12 cellular contexts compared by ENCODE assay signal in the genomic region with DNA sequence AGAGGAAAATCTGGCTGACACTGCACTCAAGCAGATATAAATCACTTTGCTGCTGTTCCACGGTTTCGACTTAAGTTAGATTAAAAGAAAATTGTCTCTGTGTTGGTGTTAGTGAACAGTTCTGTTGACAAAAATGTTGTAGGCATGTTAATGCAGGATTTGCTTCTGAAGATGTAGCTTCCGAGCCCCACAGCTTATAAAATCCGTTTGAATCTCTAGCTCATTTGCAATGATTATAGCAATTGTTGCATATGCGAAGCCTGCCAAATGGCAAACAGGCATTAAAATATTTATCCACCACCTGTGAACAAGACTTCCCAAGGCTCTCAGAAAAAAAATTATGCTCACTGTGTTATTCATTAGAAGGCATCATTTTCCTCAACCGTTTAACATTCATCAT. TPM values are rescaled to one million over a fixed set of nuclear protein-coding genes. Genes with fewer than 3 reads are reported as not detected.
DNase-seq lines count a peak whose midpoint lies in the region; ATAC-seq and TF ChIP-seq lines count a peak whose summit lies in the region.
"Had no signal": no experiment of that assay in that cellular context is flagged by ENCODE, and none has a peak within 500 bp of the region (broad histone marks: within the 10 kb centered on the region; RNA-seq: fewer than 3 reads in every experiment).

No MANE protein-coding gene starts in this region.

- H3K27ac ChIP-seq in WERI-Rb-1 = no peak overlapping the region
- no peak overlapping the region for H3K27ac ChIP-seq in neural progenitor cell
- no peak overlapping the region for H3K27ac ChIP-seq in CD8-positive, alpha-beta memory T cell (ENCODE audit: low read depth, low read length)
- H3K27ac ChIP-seq: 22Rv1, BLaER1 had no signal

- H3K4me1 ChIP-seq in neural progenitor cell = peaks cover 13% of the 10 kb centered on the region
- no peaks in the 10 kb centered on the region for H3K4me1 ChIP-seq in CD8-positive, alpha-beta memory T cell (ENCODE audit: insufficient read depth, low read length)
- H3K4me1 ChIP-seq: BLaER1, Caco-2 had no signal

- ATAC-seq in T-cell (replicated peaks in 1 of 4) = no peak

- H3K4me3 Mint-ChIP-seq in neural progenitor cell = no peak overlapping the region
- no peak overlapping the region for H3K4me3 Mint-ChIP-seq in T-cell
- H3K4me3 Mint-ChIP-seq in CD8-positive, alpha-beta memory T cell = no peak overlapping the region
- H3K4me3 Mint-ChIP-seq: CD4-positive, CD25-positive, alpha-beta regulatory T cell had no signal

- no peaks in the 10 kb centered on the region for H3F3A ChIP-seq in neural progenitor cell (ENCODE audit: low read depth)

- peak overlapping the region; percentile 50 for H3K4me2 ChIP-seq in neural progenitor cell
- H3K4me2 ChIP-seq: BLaER1 had no signal

- H3K9me3 ChIP-seq in WERI-Rb-1 (ENCODE audit: severe bottlenecking) (no peaks in the 10 kb centered on the region), neural progenitor cell (ENCODE audit: low read depth) (no peaks in the 10 kb centered on the region)
- no peaks in the 10 kb centered on the region for H3K9me3 ChIP-seq in CD8-positive, alpha-beta memory T cell (ENCODE audit: low read length)
- H3K9me3 ChIP-seq: HAP-1 had no signal

- H3K4me3 ChIP-seq in WERI-Rb-1 (ENCODE audit: low read depth, low read length) = peak overlapping the region; percentile 35
- H3K4me3 ChIP-seq in neural progenitor cell = no peak overlapping the region
- no peak overlapping the region for H3K4me3 ChIP-seq in CD8-positive, alpha-beta memory T cell (ENCODE audit: low read length)
- H3K4me3 ChIP-seq: BLaER1, HAP-1 had no signal

- TF ChIP-seq CTCF in WERI-Rb-1 (IDR thresholded peaks at IDR 0.05; ENCODE audit: low read depth, low read length) (no peak), neural progenitor cell (IDR thresholded peaks at IDR 0.05) (no peak)

- no peak overlapping the region for H3K9ac ChIP-seq in neural progenitor cell
- H3K9ac ChIP-seq: BLaER1 had no signal

- H3K9me3 Mint-ChIP-seq in neural progenitor cell = peaks cover 10% of the 10 kb centered on the region
- no peaks in the 10 kb centered on the region for H3K9me3 Mint-ChIP-seq in T-cell
- peaks cover 0 to 7% (median 3%) of the 10 kb centered on the region in 5 donors for H3K9me3 Mint-ChIP-seq in CD8-positive, alpha-beta memory T cell
- H3K9me3 Mint-ChIP-seq: CD4-positive, CD25-positive, alpha-beta regulatory T cell had no signal

- peaks cover 2% of the 10 kb centered on the region for H3K36me3 Mint-ChIP-seq in neural progenitor cell
- H3K36me3 Mint-ChIP-seq in T-cell = peaks cover 1% of the 10 kb centered on the region
- peaks cover 0 to 8% (median 0%) of the 10 kb centered on the region in 3 donors for H3K36me3 Mint-ChIP-seq in CD8-positive, alpha-beta memory T cell
- H3K36me3 Mint-ChIP-seq: CD4-positive, CD25-positive, alpha-beta regulatory T cell had no signal

- H3K27me3 ChIP-seq in WERI-Rb-1 (ENCODE audit: insufficient read depth, low read depth, severe bottlenecking) (no peaks in the 10 kb centered on the region), neural progenitor cell (no peaks in the 10 kb centered on the region)
- peaks cover 6% of the 10 kb centered on the region for H3K27me3 ChIP-seq in CD8-positive, alpha-beta memory T cell (ENCODE audit: insufficient read depth, low read length, poor library complexity, severe bottlenecking)
- H3K27me3 ChIP-seq: BLaER1 had no signal

- no peaks in the 10 kb centered on the region for H4K20me1 ChIP-seq in neural progenitor cell (ENCODE audit: low read depth)
- H4K20me1 ChIP-seq: BLaER1 had no signal

- H3K27me3 Mint-ChIP-seq in neural progenitor cell (ENCODE audit: insufficient read depth, low read depth) = peaks cover 6% of the 10 kb centered on the region
- H3K27me3 Mint-ChIP-seq in T-cell = peaks cover 18 to 39% of the 10 kb centered on the region in 2 donors
- H3K27me3 Mint-ChIP-seq in CD8-positive, alpha-beta memory T cell = peaks cover 14 to 75% of the 10 kb centered on the region in 2 donors

- H3K27ac Mint-ChIP-seq in neural progenitor cell (peak overlapping the region; percentile 2), T-cell (no peak overlapping the region)
- no peak overlapping the region for H3K27ac Mint-ChIP-seq in CD8-positive, alpha-beta memory T cell
- H3K27ac Mint-ChIP-seq: CD4-positive, CD25-positive, alpha-beta regulatory T cell had no signal

- POLR2A ChIA-PET in T-cell (lab: Charles Lee) = interaction anchor here in 1 of 2 donors (0.7 kb wide), 1 partner anchor 89 kb away, joined by 4 read pairs; no protein-coding TSS in a partner anchor
- POLR2A ChIA-PET in CD8-positive, alpha-beta memory T cell (lab: Charles Lee) = no interaction called here

- DNase-seq in NCI-H82 (lab: John Stamatoyannopoulos, UW) (peak; percentile 32), NCI-H82 treated with DMSO at 0.1 percent for 48 hours (lab: John Stamatoyannopoulos, UW; ENCODE audit: unreplicated experiment) (no peak), WERI-Rb-1 (no peak), neural progenitor cell (ENCODE audit: low spot score) (no peak), T-cell (no peak), activated gamma-delta T cell treated with Interleukin-2 at 50 U/mL for 16 hours (no peak)
- DNase-seq in CD8-positive, alpha-beta memory T cell = no peak
- DNase-seq: Caco-2; CD4-positive, CD25-positive, alpha-beta regulatory T cell had no signal

- H3K36me3 ChIP-seq in WERI-Rb-1 (no peaks in the 10 kb centered on the region), neural progenitor cell (no peaks in the 10 kb centered on the region)
- no peaks in the 10 kb centered on the region for H3K36me3 ChIP-seq in CD8-positive, alpha-beta memory T cell (ENCODE audit: insufficient read depth, low read length)
- H3K36me3 ChIP-seq: HAP-1 had no signal

- no peaks in the 10 kb centered on the region for H3K79me2 ChIP-seq in neural progenitor cell (ENCODE audit: low read depth)

- H2AFZ ChIP-seq in neural progenitor cell (replicated peaks) = peak overlapping the region; percentile 23

- CTCF ChIA-PET in T-cell (lab: Charles Lee) = no interaction called here
- CTCF ChIA-PET in CD8-positive, alpha-beta memory T cell (lab: Charles Lee) = interaction anchor here (0.9 kb wide), 1 partner anchor 13 kb away, joined by 3 read pairs; no protein-coding TSS in a partner anchor

- H3K4me1 Mint-ChIP-seq in neural progenitor cell (peaks cover 25% of the 10 kb centered on the region), T-cell (no peaks in the 10 kb centered on the region)
- H3K4me1 Mint-ChIP-seq in CD8-positive, alpha-beta memory T cell = no peaks in the 10 kb centered on the region
- H3K4me1 Mint-ChIP-seq: CD4-positive, CD25-positive, alpha-beta regulatory T cell had no signal

RNA-seq across cellular contexts. Expression of a gene that starts 14.2 kb away (rescaled TPM):
- total RNA-seq in neural progenitor cell (ENCODE audit: low replicate concordance) (0.53 and 1.7 TPM in 2 replicates), T-cell (not detected)
- total RNA-seq in CD8-positive, alpha-beta memory T cell = under 1 TPM in 1 of 2 experiments, not detected in 1; 0.07 TPM
- polyA plus RNA-seq in CD8-positive, alpha-beta memory T cell = not detected
- total RNA-seq: Caco-2; CD4-positive, CD25-positive, alpha-beta regulatory T cell had no signal

RNA-seq across cellular contexts. Expression of a gene that starts 29.6 kb away (rescaled TPM):
- total RNA-seq in neural progenitor cell (ENCODE audit: low replicate concordance) (1.6 and 4.4 TPM in 2 replicates), T-cell (10 to 100 TPM; 16.9 to 98.5 (median 25.0) TPM)
- total RNA-seq in CD8-positive, alpha-beta memory T cell = 10 to 100 TPM; 12.8 to 13.1 TPM
- polyA plus RNA-seq in CD8-positive, alpha-beta memory T cell = 23.1 TPM
